ENCODE assay signal across 8 cellular contexts in genomic region chr22:39662677-39663034, GRCh38.
DNase-seq lines count a peak whose midpoint lies in the region; ATAC-seq and TF ChIP-seq lines count a peak whose summit lies in the region.

No MANE protein-coding gene starts in this region.

- no TSS peak for BruUV-seq in MCF 10A (replicated peaks; lab: Mats Ljungman, UMichigan)

- TF ChIP-seq CTCF in breast epithelium (IDR thresholded peaks at IDR 0.05): no peak
- no peak for TF ChIP-seq CTCF in MCF 10A (IDR thresholded peaks at IDR 0.05; ENCODE audit: unreplicated experiment)

- H3K4me3 Mint-ChIP-seq in MCF 10A (ENCODE audit: unreplicated experiment): no peak overlapping the region
- H3K4me3 Mint-ChIP-seq in activated CD8-positive, alpha-beta T cell treated with anti-CD3 and anti-CD28 coated beads, Interleukin-2, amount 10 ng/mL, durations not matched to agents 7 days and 5 days: peak overlapping the region; percentile 42

- H3K27ac Mint-ChIP-seq in MCF 10A (ENCODE audit: low read depth, unreplicated experiment): no peak overlapping the region
- H3K27ac Mint-ChIP-seq in activated CD8-positive, alpha-beta T cell treated with anti-CD3 and anti-CD28 coated beads, Interleukin-2, amount 10 ng/mL, durations not matched to agents 7 days and 5 days: no peak overlapping the region

- H3K9me3 ChIP-seq in breast epithelium: no peaks in the 10 kb centered on the region
- no peaks in the 10 kb centered on the region for H3K9me3 ChIP-seq in thymus (ENCODE audit: control insufficient read depth)

- H3K36me3 ChIP-seq in breast epithelium: no peaks in the 10 kb centered on the region
- H3K36me3 ChIP-seq in thymus (ENCODE audit: control insufficient read depth, insufficient read depth): no peaks in the 10 kb centered on the region

- peak overlapping the region in 2 of 3 donors; percentile 46 to 61 for H3K4me3 ChIP-seq in breast epithelium
- peak overlapping the region; percentile 49 for H3K4me3 ChIP-seq in thymus (ENCODE audit: low read length)

- TF ChIP-seq POLR2A in breast epithelium (IDR thresholded peaks at IDR 0.05): no peak

- DNase-seq in breast epithelium (ENCODE audit: low spot score in 2 of 2) (no peak), MCF 10A (ENCODE audit: unreplicated experiment) (no peak), iPS-NIHi11 (ENCODE audit: low spot score) (peak; percentile 48), epidermal melanocyte (ENCODE audit: insufficient read length, low spot score) (no peak)
- DNase-seq in activated CD8-positive, alpha-beta T cell treated with anti-CD3 and anti-CD28 coated beads, Interleukin-2, amount 10 ng/mL, durations not matched to agents 7 days and 5 days: no peak

- POLR2A ChIA-PET in MCF 10A (lab: Yijun Ruan, JAX): no interaction called here
- POLR2A ChIA-PET in activated CD8-positive, alpha-beta T cell treated with anti-CD3 and anti-CD28 coated beads, Interleukin-2, amount 10 ng/mL, durations not matched to agents 7 days and 5 days (lab: Charles Lee): no interaction called here

- no peak overlapping the region for H3K27ac ChIP-seq in breast epithelium
- H3K27ac ChIP-seq in thymus (ENCODE audit: low read depth): no peak overlapping the region

- CTCF ChIA-PET in MCF 10A (lab: Yijun Ruan, JAX): no interaction called here
- CTCF ChIA-PET in activated CD8-positive, alpha-beta T cell treated with anti-CD3 and anti-CD28 coated beads, Interleukin-2, amount 10 ng/mL, durations not matched to agents 7 days and 5 days (lab: Charles Lee): no interaction called here

- H3K27me3 Mint-ChIP-seq in MCF 10A (ENCODE audit: insufficient read depth, unreplicated experiment): peaks cover 20% of the 10 kb centered on the region
- H3K27me3 Mint-ChIP-seq in activated CD8-positive, alpha-beta T cell treated with anti-CD3 and anti-CD28 coated beads, Interleukin-2, amount 10 ng/mL, durations not matched to agents 7 days and 5 days (ENCODE audit: low read depth): peaks cover 30% of the 10 kb centered on the region

- no peaks in the 10 kb centered on the region for H3K9me3 Mint-ChIP-seq in MCF 10A (ENCODE audit: unreplicated experiment)
- H3K9me3 Mint-ChIP-seq in activated CD8-positive, alpha-beta T cell treated with anti-CD3 and anti-CD28 coated beads, Interleukin-2, amount 10 ng/mL, durations not matched to agents 7 days and 5 days (ENCODE audit: insufficient read depth): no peaks in the 10 kb centered on the region

- H3K27me3 ChIP-seq in breast epithelium (peaks cover 8 to 53% of the 10 kb centered on the region in 2 donors), thymus (ENCODE audit: control insufficient read depth, insufficient read depth) (peaks cover 47% of the 10 kb centered on the region)

- intact Hi-C loops in breast epithelium (cut with DNase I; ENCODE audit: low total_unique reads) (no loop called here), MCF 10A (cut with micrococcal nuclease) (no loop called here)

- H3K4me1 ChIP-seq in breast epithelium (no peaks in the 10 kb centered on the region), thymus (ENCODE audit: control insufficient read depth, insufficient read depth, low read length) (peaks cover 11% of the 10 kb centered on the region)

- peak; percentile 8 for ATAC-seq in activated CD8-positive, alpha-beta T cell treated with anti-CD3 and anti-CD28 coated beads, Interleukin-2, amount 10 ng/mL, durations not matched to agents 7 days and 5 days
- ATAC-seq in HG02623 (IDR thresholded peaks at IDR 0.05; ENCODE audit: unreplicated experiment) (no peak), HG03342 (IDR thresholded peaks at IDR 0.05; ENCODE audit: unreplicated experiment) (no peak)

- no peaks in the 10 kb centered on the region for H3K4me1 Mint-ChIP-seq in MCF 10A (ENCODE audit: insufficient read depth, unreplicated experiment)
- peaks cover 39% of the 10 kb centered on the region for H3K4me1 Mint-ChIP-seq in activated CD8-positive, alpha-beta T cell treated with anti-CD3 and anti-CD28 coated beads, Interleukin-2, amount 10 ng/mL, durations not matched to agents 7 days and 5 days (ENCODE audit: low read depth)

- H3K36me3 Mint-ChIP-seq in MCF 10A (ENCODE audit: insufficient read depth, unreplicated experiment): no peaks in the 10 kb centered on the region
- H3K36me3 Mint-ChIP-seq in activated CD8-positive, alpha-beta T cell treated with anti-CD3 and anti-CD28 coated beads, Interleukin-2, amount 10 ng/mL, durations not matched to agents 7 days and 5 days (ENCODE audit: low read depth): no peaks in the 10 kb centered on the region

- WGBS in thymus: 20% methylated on average over 26 of the region's 26 CpGs
